Comparison of ENCODE assay signal across 16 cellular contexts in the genomic region with DNA sequence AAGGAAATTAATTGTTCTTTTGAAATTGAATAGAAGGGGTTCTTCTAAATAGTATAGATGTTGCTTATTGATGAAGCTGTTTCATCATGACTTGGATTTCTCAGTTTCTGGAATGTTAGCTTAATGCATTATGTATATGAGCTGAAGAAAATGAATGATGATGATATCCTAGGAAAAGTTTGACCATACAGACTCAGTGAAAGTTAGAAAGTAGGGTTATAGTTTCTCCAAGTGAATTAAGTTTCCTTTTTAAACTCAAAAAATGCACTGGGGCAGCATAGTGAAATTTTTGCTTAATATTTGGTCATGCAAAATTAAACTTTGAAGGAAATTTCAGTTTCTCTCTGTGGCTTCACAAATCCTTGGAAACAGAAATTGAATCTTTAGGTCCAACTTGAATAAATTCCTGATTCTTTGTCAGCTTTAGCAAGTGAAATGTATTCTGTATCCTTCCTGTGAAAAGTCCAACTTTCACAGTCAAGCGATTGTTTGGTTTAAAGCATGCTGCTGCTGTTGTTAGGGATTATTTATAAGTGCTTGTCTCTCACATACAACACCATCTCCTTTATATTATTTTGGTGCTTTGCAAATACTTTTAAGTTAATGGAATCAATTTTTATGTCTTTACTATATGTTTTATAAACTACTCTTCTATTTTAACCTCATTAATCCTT.
DNase-seq lines count a peak whose midpoint lies in the region; ATAC-seq and TF ChIP-seq lines count a peak whose summit lies in the region.
"Had no signal": no experiment of that assay in that cellular context is flagged by ENCODE, and none has a peak within 500 bp of the region (broad histone marks: within the 10 kb centered on the region; RNA-seq: fewer than 3 reads in every experiment).

No MANE protein-coding gene starts in this region.

- H3K27me3 ChIP-seq in upper lobe of left lung: no peaks in the 10 kb centered on the region
- H3K27me3 ChIP-seq: BLaER1 had no signal

- ATAC-seq in GM18909 (IDR thresholded peaks at IDR 0.05; ENCODE audit: poor library complexity, unreplicated experiment): no peak
- ATAC-seq in upper lobe of left lung (ENCODE audit: low FRiP score in 2 of 2): no peak
- ATAC-seq: CD8-positive, alpha-beta T cell had no signal

- CTCF ChIA-PET in HEK293 (lab: Yijun Ruan, JAX): interaction anchor here (0.9 to 1.9 kb wide), 3 partner anchors 14 to 20 kb away, joined by 3 to 9 read pairs (median 4); no protein-coding TSS in a partner anchor

- H3K9me3 ChIP-seq in HEK293 (ENCODE audit: control insufficient read depth, insufficient read depth, low read depth, low read length): no peaks in the 10 kb centered on the region
- H3K9me3 ChIP-seq in upper lobe of left lung: no peaks in the 10 kb centered on the region
- H3K9me3 ChIP-seq: BLaER1, Caco-2, HAP-1 had no signal

- POLR2A ChIA-PET in HEK293 (lab: Yijun Ruan, JAX): no interaction called here

- no peak for TF ChIP-seq POLR2A in upper lobe of left lung (IDR thresholded peaks at IDR 0.05)

- H3K36me3 ChIP-seq in HEK293 (ENCODE audit: control insufficient read depth in 2 of 2, insufficient read depth in 1 of 2, low read length in 2 of 2): peaks cover 48 to 56% of the 10 kb centered on the region in 2 experiments
- H3K36me3 ChIP-seq in upper lobe of left lung: peaks cover 10 to 82% (median 39%) of the 10 kb centered on the region in 4 donors

- TF ChIP-seq EP300 in upper lobe of left lung (IDR thresholded peaks at IDR 0.05): no peak

- TF ChIP-seq CTCF in HEK293 (tag by site-specific recombination; IDR thresholded peaks at IDR 0.05): no peak
- TF ChIP-seq CTCF in upper lobe of left lung (IDR thresholded peaks at IDR 0.05): no peak

- no peak overlapping the region for H3K4me3 ChIP-seq in HEK293 (ENCODE audit: low read depth, low read length)
- H3K4me3 ChIP-seq in upper lobe of left lung: no peak overlapping the region
- H3K4me3 ChIP-seq: BLaER1, HAP-1 had no signal

- WGBS in upper lobe of left lung, 2 donors: 80 to 87% methylated on average over 1 of the region's 1 CpG

- DNase-seq in globus pallidus (ENCODE audit: low spot score) (peak; percentile 47), pons (ENCODE audit: low spot score) (peak; percentile 85), NCI-H1417 treated with DMSO at 0.1 percent for 48 hours (lab: John Stamatoyannopoulos, UW) (no peak), upper lobe of left lung (no peak)
- DNase-seq: Caco-2; CD4-positive, CD25-positive, alpha-beta regulatory T cell; CD8-positive, alpha-beta T cell; DMS 273 treated with DMSO at 0.1 percent for 48 hours; DMS79 treated with DMSO at 0.1 percent for 48 hours; GF-D8; GOT3 had no signal

- H3K27ac ChIP-seq in HEK293 (ENCODE audit: extremely low read depth, low read depth, low read length) (no peak overlapping the region), upper lobe of left lung (no peak overlapping the region)
- H3K27ac ChIP-seq: BLaER1, C4-2B had no signal

- H3K4me1 ChIP-seq in HEK293 (ENCODE audit: control insufficient read depth, insufficient read depth, low read length): no peaks in the 10 kb centered on the region
- H3K4me1 ChIP-seq in upper lobe of left lung: no peaks in the 10 kb centered on the region
- H3K4me1 ChIP-seq: BLaER1, HAP-1 had no signal

TF ChIP-seq in HEK293, 187 proteins besides CTCF, POLR2A, EP300 and RAD21:
- TF ChIP-seq, protein P1, sequence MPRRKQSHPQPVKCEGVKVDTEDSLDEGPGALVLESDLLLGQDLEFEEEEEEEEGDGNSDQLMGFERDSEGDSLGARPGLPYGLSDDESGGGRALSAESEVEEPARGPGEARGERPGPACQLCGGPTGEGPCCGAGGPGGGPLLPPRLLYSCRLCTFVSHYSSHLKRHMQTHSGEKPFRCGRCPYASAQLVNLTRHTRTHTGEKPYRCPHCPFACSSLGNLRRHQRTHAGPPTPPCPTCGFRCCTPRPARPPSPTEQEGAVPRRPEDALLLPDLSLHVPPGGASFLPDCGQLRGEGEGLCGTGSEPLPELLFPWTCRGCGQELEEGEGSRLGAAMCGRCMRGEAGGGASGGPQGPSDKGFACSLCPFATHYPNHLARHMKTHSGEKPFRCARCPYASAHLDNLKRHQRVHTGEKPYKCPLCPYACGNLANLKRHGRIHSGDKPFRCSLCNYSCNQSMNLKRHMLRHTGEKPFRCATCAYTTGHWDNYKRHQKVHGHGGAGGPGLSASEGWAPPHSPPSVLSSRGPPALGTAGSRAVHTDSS (tag by site-specific recombination; IDR thresholded peaks at IDR 0.05): no peak
- TF ChIP-seq, protein P2, sequence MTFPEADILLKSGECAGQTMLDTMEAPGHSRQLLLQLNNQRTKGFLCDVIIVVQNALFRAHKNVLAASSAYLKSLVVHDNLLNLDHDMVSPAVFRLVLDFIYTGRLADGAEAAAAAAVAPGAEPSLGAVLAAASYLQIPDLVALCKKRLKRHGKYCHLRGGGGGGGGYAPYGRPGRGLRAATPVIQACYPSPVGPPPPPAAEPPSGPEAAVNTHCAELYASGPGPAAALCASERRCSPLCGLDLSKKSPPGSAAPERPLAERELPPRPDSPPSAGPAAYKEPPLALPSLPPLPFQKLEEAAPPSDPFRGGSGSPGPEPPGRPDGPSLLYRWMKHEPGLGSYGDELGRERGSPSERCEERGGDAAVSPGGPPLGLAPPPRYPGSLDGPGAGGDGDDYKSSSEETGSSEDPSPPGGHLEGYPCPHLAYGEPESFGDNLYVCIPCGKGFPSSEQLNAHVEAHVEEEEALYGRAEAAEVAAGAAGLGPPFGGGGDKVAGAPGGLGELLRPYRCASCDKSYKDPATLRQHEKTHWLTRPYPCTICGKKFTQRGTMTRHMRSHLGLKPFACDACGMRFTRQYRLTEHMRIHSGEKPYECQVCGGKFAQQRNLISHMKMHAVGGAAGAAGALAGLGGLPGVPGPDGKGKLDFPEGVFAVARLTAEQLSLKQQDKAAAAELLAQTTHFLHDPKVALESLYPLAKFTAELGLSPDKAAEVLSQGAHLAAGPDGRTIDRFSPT (tag by site-specific recombination; IDR thresholded peaks at IDR 0.05): no peak
- TF ChIP-seq ZNF777 (tag by site-specific recombination; IDR thresholded peaks at IDR 0.05; ENCODE audit: borderline replicate concordance) (no peak), PRDM1 (tag by site-specific recombination; IDR thresholded peaks at IDR 0.05) (peak; percentile 92), ZBTB20 (tag by site-specific recombination; IDR thresholded peaks at IDR 0.05) (no peak)

Comparison
In these comparisons a context has a peak if more than half of its experiments do, and no peak if none do; other contexts are left out.
1. DNase-seq: peak in globus pallidus (single experiment) and pons (single experiment); none in NCI-H1417 treated with DMSO at 0.1 percent for 48 hours (single experiment) and upper lobe of left lung (0 of 2).